In genomic region chr6:140921366-140922226, GRCh38 we compare ENCODE assay signal across 9 cellular contexts.
A peak's percentile ranks its signal among the peaks of the same experiment; 100 is the strongest.
DNase-seq lines count a peak whose midpoint lies in the region; ATAC-seq and TF ChIP-seq lines count a peak whose summit lies in the region.
"Had no signal": no experiment of that assay in that cellular context is flagged by ENCODE, and none has a peak within 500 bp of the region (broad histone marks: within the 10 kb centered on the region; RNA-seq: fewer than 3 reads in every experiment).

No MANE protein-coding gene starts in this region.

- H3K9ac ChIP-seq in neural cell (ENCODE audit: low read length): no peak overlapping the region

- no peaks in the 10 kb centered on the region for H3K79me2 ChIP-seq in neural cell (replicated peaks; ENCODE audit: insufficient read depth, low read length)

- ATAC-seq in GM18505 (IDR thresholded peaks at IDR 0.05; ENCODE audit: unreplicated experiment): peak; percentile 64

- no peaks in the 10 kb centered on the region for H4K20me1 ChIP-seq in neural cell (ENCODE audit: insufficient read depth)

- DNase-seq in AML-193 (lab: John Stamatoyannopoulos, UW): peak; percentile 75 to 78
- DNase-seq in HPDE6-E6E7 (ENCODE audit: extremely low spot score): peak; percentile 49
- DNase-seq in RPMI7951 (ENCODE audit: low read depth): peak; percentile 72
- peak; percentile 76 for DNase-seq in epithelial cell of proximal tubule (ENCODE audit: low read depth)
- no peak for DNase-seq in stimulated activated CD8-positive, alpha-beta memory T cell treated with anti-CD3 and anti-CD28 coated beads, Interleukin-4, amount 100 ng/mL, for 48 hours
- DNase-seq in NCI-H128 (lab: John Stamatoyannopoulos, UW; ENCODE audit: unreplicated experiment): no peak
- DNase-seq: naive B cell had no signal

- H3K4me2 ChIP-seq in neural cell (ENCODE audit: low read length): no peak overlapping the region

- H3K27ac ChIP-seq in neural cell (ENCODE audit: low read length): no peak overlapping the region

- H3K27me3 ChIP-seq in neural cell (ENCODE audit: insufficient read depth, low read depth, low read length): no peaks in the 10 kb centered on the region

- H3F3A ChIP-seq in neural cell (ENCODE audit: insufficient read depth, low read length, poor library complexity, severe bottlenecking): no peaks in the 10 kb centered on the region

- no peaks in the 10 kb centered on the region for H3K36me3 ChIP-seq in neural cell (ENCODE audit: insufficient read depth, low read length)

- no peaks in the 10 kb centered on the region for H3K9me3 ChIP-seq in neural cell (ENCODE audit: low read length)

- TF ChIP-seq EP300 in neural cell (conservative IDR thresholded peaks at IDR 0.05; ENCODE audit: poor library complexity, severe bottlenecking): no peak

- peak; percentile 69 for TF ChIP-seq RAD21 in neural cell (conservative IDR thresholded peaks at IDR 0.05)

- TF ChIP-seq CTCF in epithelial cell of proximal tubule (conservative IDR thresholded peaks at IDR 0.05; ENCODE audit: low read depth, low read length) (peak; percentile 95), neural cell (IDR thresholded peaks at IDR 0.05; ENCODE audit: poor library complexity, severe bottlenecking) (peak; percentile 64)

- no peaks in the 10 kb centered on the region for H3K9me2 ChIP-seq in neural cell (ENCODE audit: insufficient read depth, low read length)

- H3K4me3 ChIP-seq in epithelial cell of proximal tubule (ENCODE audit: low read depth, low read length): no peak overlapping the region
- no peak overlapping the region for H3K4me3 ChIP-seq in neural cell (ENCODE audit: low read length)

- no peak overlapping the region for H2AFZ ChIP-seq in neural cell (ENCODE audit: low read depth, low read length)

- TF ChIP-seq POLR2A in GM18505 (IDR thresholded peaks at IDR 0.05; ENCODE audit: borderline replicate concordance, extremely low read depth, insufficient read depth, insufficient read length): no peak

TF ChIP-seq in neural cell, 6 proteins besides CTCF, POLR2A, EP300 and RAD21:
- TF ChIP-seq TAF1 (IDR thresholded peaks at IDR 0.05; ENCODE audit: low read depth): no peak
- peak; percentile 66 for TF ChIP-seq SMC3 (conservative IDR thresholded peaks at IDR 0.05; ENCODE audit: poor library complexity)
- TF ChIP-seq EZH2 (IDR thresholded peaks at IDR 0.05; ENCODE audit: borderline replicate concordance, insufficient read depth, low read length, poor library complexity, severe bottlenecking): no peak
- no peak for TF ChIP-seq POLR2AphosphoS5 (IDR thresholded peaks at IDR 0.05)
- TF ChIP-seq REST (IDR thresholded peaks at IDR 0.05; ENCODE audit: borderline replicate concordance): no peak
- no peak for TF ChIP-seq MXI1 (conservative IDR thresholded peaks at IDR 0.05; ENCODE audit: poor library complexity, severe bottlenecking)
TF ChIP-seq in neural cell: peak in this region for 1.

Comparison
In these comparisons a context has a peak if more than half of its experiments do, and no peak if none do; other contexts are left out.
1. DNase-seq: peak in AML-193 (2 of 2), HPDE6-E6E7 (single experiment), RPMI7951 (single experiment) and epithelial cell of proximal tubule (single experiment); none in stimulated activated CD8-positive, alpha-beta memory T cell treated with anti-CD3 and anti-CD28 coated beads, Interleukin-4, amount 100 ng/mL, for 48 hours (single experiment) and NCI-H128 (single experiment).